Comparison of ENCODE assay signal across 15 cellular contexts in genomic region chr15:61459785-61460707, GRCh38.
DNase-seq lines count a peak whose midpoint lies in the region; ATAC-seq and TF ChIP-seq lines count a peak whose summit lies in the region.
"Had no signal": no experiment of that assay in that cellular context is flagged by ENCODE, and none has a peak within 500 bp of the region (broad histone marks: within the 10 kb centered on the region; RNA-seq: fewer than 3 reads in every experiment).

No MANE protein-coding gene starts in this region.

- DNase-seq in A172 (ENCODE audit: low spot score): peak; percentile 66
- DNase-seq in LNCaP clone FGC (ENCODE audit: low read depth): peak; percentile 37
- peak; percentile 60 for DNase-seq in astrocyte of the cerebellum (ENCODE audit: low read depth)
- peak; percentile 81 for DNase-seq in islet precursor cell
- no peak for DNase-seq in suprapubic skin (ENCODE audit: low spot score in 2 of 2)
- no peak for DNase-seq in activated CD8-positive, alpha-beta memory T cell treated with anti-CD3 and anti-CD28 coated beads for 24 hours
- DNase-seq in occipital lobe (lab: John Stamatoyannopoulos, UW): no peak
- DNase-seq: DMS79 treated with DMSO at 0.1 percent for 48 hours, head of caudate nucleus, NCI-H1048, psoas muscle, SHP77 treated with DMSO at 0.1 percent for 48 hours had no signal

- in situ Hi-C loops in astrocyte of the cerebellum (cut with HindIII; ENCODE audit: low sequenced_read_pairs): no loop called here

- 51% methylated on average over 9 of the region's 9 CpGs for WGBS in suprapubic skin

- no peak for TF ChIP-seq EP300 in suprapubic skin (IDR thresholded peaks at IDR 0.05)

- no peaks in the 10 kb centered on the region for H3K4me1 ChIP-seq in suprapubic skin
- H3K4me1 ChIP-seq: A549, psoas muscle had no signal

- TF ChIP-seq POLR2A in suprapubic skin (IDR thresholded peaks at IDR 0.05): no peak

- peaks cover 4% of the 10 kb centered on the region for H3K27me3 ChIP-seq in suprapubic skin

- H3K9me3 ChIP-seq in suprapubic skin: no peaks in the 10 kb centered on the region
- H3K9me3 ChIP-seq: A549, psoas muscle had no signal

- H3K4me3 ChIP-seq in LNCaP clone FGC (ENCODE audit: low read depth, low read length) (no peak overlapping the region), astrocyte of the cerebellum (ENCODE audit: low read depth, low read length) (no peak overlapping the region), suprapubic skin (no peak overlapping the region)
- H3K4me3 ChIP-seq: A549, psoas muscle had no signal

- ATAC-seq in GM18861 (IDR thresholded peaks at IDR 0.05; ENCODE audit: unreplicated experiment): no peak
- ATAC-seq: A549; activated naive CD4-positive, alpha-beta T cell treated with anti-CD3 and anti-CD28 coated beads, Interleukin-2, amount 50 U/mL, for 72 hours; psoas muscle had no signal

- H3K27ac ChIP-seq in suprapubic skin: no peak overlapping the region
- H3K27ac ChIP-seq: A549, psoas muscle had no signal

- no peak for TF ChIP-seq CTCF in LNCaP clone FGC (IDR thresholded peaks at IDR 0.05; ENCODE audit: control insufficient read depth, extremely low read depth, insufficient read depth)
- TF ChIP-seq CTCF in astrocyte of the cerebellum (IDR thresholded peaks at IDR 0.05; ENCODE audit: low read depth, low read length, missing control alignments): no peak
- TF ChIP-seq CTCF in suprapubic skin (IDR thresholded peaks at IDR 0.05): no peak

- H3K36me3 ChIP-seq in suprapubic skin: no peaks in the 10 kb centered on the region

Comparison
In these comparisons a context has a peak if more than half of its experiments do, and no peak if none do; other contexts are left out.
1. DNase-seq: peak in A172 (single experiment), LNCaP clone FGC (single experiment), astrocyte of the cerebellum (single experiment) and islet precursor cell (single experiment); none in suprapubic skin (0 of 2), activated CD8-positive, alpha-beta memory T cell treated with anti-CD3 and anti-CD28 coated beads for 24 hours (single experiment) and occipital lobe (single experiment).